In genomic region chr14:76762617-76763361, GRCh38 we compare ENCODE assay signal across 8 cellular contexts. TPM values are rescaled to one million over a fixed set of nuclear protein-coding genes. Genes with fewer than 3 reads are reported as not detected.
A peak's percentile ranks its signal among the peaks of the same experiment; 100 is the strongest.
DNase-seq lines count a peak whose midpoint lies in the region; ATAC-seq and TF ChIP-seq lines count a peak whose summit lies in the region.

No MANE protein-coding gene starts in this region.

- H3K4me1 Mint-ChIP-seq in CD4-positive, alpha-beta memory T cell, result peaks cover 6 to 53% (median 16%) of the 10 kb centered on the region in 4 donors
- peaks cover 19 to 36% (median 31%) of the 10 kb centered on the region in 3 donors for H3K4me1 Mint-ChIP-seq in T-cell
- H3K4me1 Mint-ChIP-seq in osteocyte (ENCODE audit: unreplicated experiment), result peaks cover 23% of the 10 kb centered on the region

- H2AFZ ChIP-seq in Karpas-422 (ENCODE audit: low read length), result no peak overlapping the region

- no peak for DNase-seq in CD4-positive, alpha-beta memory T cell
- no peak for DNase-seq in T-cell
- no peak for DNase-seq in fibroblast of villous mesenchyme (ENCODE audit: low read depth)
- peak; percentile 75 for DNase-seq in osteocyte (ENCODE audit: extremely low spot score, unreplicated experiment)
- DNase-seq in activated effector memory CD4-positive, alpha-beta T cell treated with Interleukin-2 at 50 U/mL for 16 hours, result no peak
- no peak for DNase-seq in Karpas-422
- no peak for DNase-seq in NCI-H1092 (lab: John Stamatoyannopoulos, UW)

- H3K4me3 ChIP-seq in CD4-positive, alpha-beta memory T cell (ENCODE audit: low read length in 2 of 2), result peak overlapping the region in 1 of 2 donors; percentile 69
- H3K4me3 ChIP-seq in fibroblast of villous mesenchyme (ENCODE audit: low read depth, low read length) (peak overlapping the region; percentile 59), Karpas-422 (ENCODE audit: low read length) (no peak overlapping the region)

- CTCF ChIA-PET in CD4-positive, alpha-beta memory T cell (lab: Charles Lee; ENCODE audit: partially characterized antibody), result interaction anchor here (0.6 to 1.6 kb wide), 2 partner anchors 54 to 308 kb away, joined by 3 read pairs; no protein-coding TSS in a partner anchor
- CTCF ChIA-PET in T-cell (lab: Charles Lee), result no interaction called here

- H3K36me3 Mint-ChIP-seq in CD4-positive, alpha-beta memory T cell, result no peaks in the 10 kb centered on the region
- H3K36me3 Mint-ChIP-seq in T-cell (no peaks in the 10 kb centered on the region), osteocyte (ENCODE audit: unreplicated experiment) (peaks cover 3% of the 10 kb centered on the region)

- no peak overlapping the region for H3K9ac ChIP-seq in Karpas-422 (ENCODE audit: low read length)

- intact Hi-C loops in CD4-positive, alpha-beta memory T cell (cut with micrococcal nuclease), result loop anchor here (1.0 kb wide), 1 partner anchor 28 kb away; no protein-coding TSS in a partner anchor

- TF ChIP-seq CTCF in fibroblast of villous mesenchyme (IDR thresholded peaks at IDR 0.05; ENCODE audit: insufficient read depth, low read depth, low read length), result no peak
- no peak for TF ChIP-seq CTCF in osteocyte (IDR thresholded peaks at IDR 0.05)

- no peak overlapping the region for H3K4me2 ChIP-seq in Karpas-422 (ENCODE audit: low read depth, low read length, poor library complexity, severe bottlenecking)

- H3K36me3 ChIP-seq in CD4-positive, alpha-beta memory T cell (ENCODE audit: insufficient read depth, low read length), result no peaks in the 10 kb centered on the region
- no peaks in the 10 kb centered on the region for H3K36me3 ChIP-seq in Karpas-422 (ENCODE audit: insufficient read depth, low read length)

- peaks cover 28% of the 10 kb centered on the region for H3K4me1 ChIP-seq in CD4-positive, alpha-beta memory T cell (ENCODE audit: insufficient read depth, low read length)
- no peaks in the 10 kb centered on the region for H3K4me1 ChIP-seq in Karpas-422 (ENCODE audit: low read length)

- H3K9me3 Mint-ChIP-seq in CD4-positive, alpha-beta memory T cell, result no peaks in the 10 kb centered on the region
- H3K9me3 Mint-ChIP-seq in T-cell (no peaks in the 10 kb centered on the region), osteocyte (ENCODE audit: unreplicated experiment) (no peaks in the 10 kb centered on the region)

- POLR2A ChIA-PET in CD4-positive, alpha-beta memory T cell (lab: Charles Lee; ENCODE audit: partially characterized antibody), result interaction anchor here (1.8 kb wide), 1 partner anchor 53 kb away, joined by 4 read pairs; no protein-coding TSS in a partner anchor
- POLR2A ChIA-PET in T-cell (lab: Charles Lee), result no interaction called here

- no peaks in the 10 kb centered on the region for H3K9me2 ChIP-seq in Karpas-422 (replicated peaks; ENCODE audit: insufficient read depth, low read length)

- H3K27ac ChIP-seq in CD4-positive, alpha-beta memory T cell (ENCODE audit: low read depth, low read length), result no peak overlapping the region
- no peak overlapping the region for H3K27ac ChIP-seq in Karpas-422 (ENCODE audit: low read length)

- no peaks in the 10 kb centered on the region for H3K79me2 ChIP-seq in Karpas-422 (ENCODE audit: low read length)

- ATAC-seq in T-cell (replicated peaks in 1 of 4) (no peak), HG03520 (IDR thresholded peaks at IDR 0.05; ENCODE audit: unreplicated experiment) (no peak)

- peak overlapping the region in 6 of 7 donors; percentile 45 to 94 (median 84) for H3K27ac Mint-ChIP-seq in CD4-positive, alpha-beta memory T cell
- H3K27ac Mint-ChIP-seq in T-cell (no peak overlapping the region), osteocyte (ENCODE audit: unreplicated experiment) (no peak overlapping the region)

- H4K20me1 ChIP-seq in Karpas-422 (ENCODE audit: insufficient read depth, low read depth, low read length), result no peaks in the 10 kb centered on the region; the same call in 1 of the 2 replicates

- no peaks in the 10 kb centered on the region for H3K27me3 ChIP-seq in CD4-positive, alpha-beta memory T cell (ENCODE audit: insufficient read depth, low read length)
- H3K27me3 ChIP-seq in Karpas-422 (ENCODE audit: low read length), result no peaks in the 10 kb centered on the region

- peak overlapping the region; percentile 77 to 92 (median 86) for H3K4me3 Mint-ChIP-seq in CD4-positive, alpha-beta memory T cell
- H3K4me3 Mint-ChIP-seq in T-cell (peak overlapping the region; percentile 77 to 85 (median 84)), osteocyte (ENCODE audit: unreplicated experiment) (peak overlapping the region; percentile 80)

- peaks cover 8 to 18% of the 10 kb centered on the region in 2 donors for H3K27me3 Mint-ChIP-seq in CD4-positive, alpha-beta memory T cell
- H3K27me3 Mint-ChIP-seq in T-cell, result peaks cover 20 to 29% of the 10 kb centered on the region in 2 donors
- H3K27me3 Mint-ChIP-seq in osteocyte (ENCODE audit: unreplicated experiment), result peaks cover 3% of the 10 kb centered on the region

- no peaks in the 10 kb centered on the region for H3K9me3 ChIP-seq in CD4-positive, alpha-beta memory T cell (ENCODE audit: control insufficient read depth in 1 of 2, low read length in 2 of 2)
- H3K9me3 ChIP-seq in Karpas-422 (ENCODE audit: low read length), result no peaks in the 10 kb centered on the region

RNA-seq across cellular contexts. Expression of gene VASH1, which starts 1.5 kb away (rescaled TPM):
- 10 to 100 TPM in 1 of 2 experiments, 1 to 10 TPM in 1; 9.3 to 12.6 TPM for total RNA-seq in CD4-positive, alpha-beta memory T cell
- 1 to 10 TPM in 1 of 2 donors, under 1 TPM in 1; 0.59 to 1.8 TPM for polyA plus RNA-seq in CD4-positive, alpha-beta memory T cell
- total RNA-seq in T-cell (10 to 100 TPM in 3 of 5 donors, 1 to 10 TPM in 2; 3.8 to 14.9 (median 10.3) TPM), fibroblast of villous mesenchyme (3.9 and 5.8 TPM in 2 replicates), osteocyte (18.9 and 19.5 TPM in 2 replicates)
- total RNA-seq in Karpas-422 (2014; rRNA removed; shearing (Covaris generic); ENCODE audit: low replicate concordance), result not detected in 2 replicates

RNA-seq across cellular contexts. Expression of gene ANGEL1, which starts 49.9 kb away (rescaled TPM):
- 10 to 100 TPM; 26.1 to 28.0 TPM for total RNA-seq in CD4-positive, alpha-beta memory T cell
- 10 to 100 TPM; 17.9 to 32.0 TPM for polyA plus RNA-seq in CD4-positive, alpha-beta memory T cell
- total RNA-seq in T-cell (10 to 100 TPM; 15.4 to 33.7 (median 28.3) TPM), fibroblast of villous mesenchyme (6.8 and 10.4 TPM in 2 replicates), osteocyte (18.7 and 19.7 TPM in 2 replicates)
- total RNA-seq in Karpas-422 (2014; rRNA removed; shearing (Covaris generic); ENCODE audit: low replicate concordance), result 19.9 and 29.4 TPM in 2 replicates

Comparison
In these comparisons a context has a peak if more than half of its experiments do, and no peak if none do; other contexts are left out.
1. H3K27ac Mint-ChIP-seq: peak in CD4-positive, alpha-beta memory T cell (6 of 7); none in T-cell (0 of 2) and osteocyte (single experiment).
2. Peak in every context shown above with its lines, with median percentiles within 50 percentile points of each other: H3K4me3 Mint-ChIP-seq.